22 cellular contexts compared by ENCODE assay signal in genomic region chr4:174404677-174405076, GRCh38.
"Had no signal": no experiment of that assay in that cellular context is flagged by ENCODE, and none has a peak within 500 bp of the region (broad histone marks: within the 10 kb centered on the region; RNA-seq: fewer than 3 reads in every experiment).

No MANE protein-coding gene starts in this region.

- H3K4me2 ChIP-seq: SK-N-SH had no signal

- H3K9ac ChIP-seq: SK-N-SH had no signal

- ATAC-seq: Panc1, PC-3 had no signal

- H3K4me3 ChIP-seq: MG63 had no signal

- H3K27me3 ChIP-seq: MG63 had no signal

- H3K27ac Mint-ChIP-seq: IgD-negative memory B cell had no signal

- DNase-seq: KBM-7, MG63, NCI-H1092, NCI-H1105 treated with DMSO at 0.1 percent for 48 hours, NCI-H1417 treated with DMSO at 0.1 percent for 48 hours, NCI-H146, NCI-H187, NCI-H2029, NCI-H2081 treated with DMSO at 0.1 percent for 48 hours, NCI-H2171, NCI-H226, NCI-H446, NCI-H510A, NCI-H524 treated with DMSO at 0.1 percent for 48 hours, NCI-H69, NCI-H774, PC-3, SHP77, SK-N-SH had no signal

- H3K36me3 ChIP-seq: MG63 had no signal

- H3K27ac ChIP-seq: RWPE1 had no signal

- H3K9me3 ChIP-seq: MG63, SK-N-SH had no signal

- H3K36me3 Mint-ChIP-seq: IgD-negative memory B cell had no signal

- H3K9me2 ChIP-seq: SK-N-SH had no signal

- H3K27me3 Mint-ChIP-seq: IgD-negative memory B cell had no signal

- H3K4me3 Mint-ChIP-seq: IgD-negative memory B cell had no signal

- H3K4me1 Mint-ChIP-seq: IgD-negative memory B cell had no signal
